In the genomic region with DNA sequence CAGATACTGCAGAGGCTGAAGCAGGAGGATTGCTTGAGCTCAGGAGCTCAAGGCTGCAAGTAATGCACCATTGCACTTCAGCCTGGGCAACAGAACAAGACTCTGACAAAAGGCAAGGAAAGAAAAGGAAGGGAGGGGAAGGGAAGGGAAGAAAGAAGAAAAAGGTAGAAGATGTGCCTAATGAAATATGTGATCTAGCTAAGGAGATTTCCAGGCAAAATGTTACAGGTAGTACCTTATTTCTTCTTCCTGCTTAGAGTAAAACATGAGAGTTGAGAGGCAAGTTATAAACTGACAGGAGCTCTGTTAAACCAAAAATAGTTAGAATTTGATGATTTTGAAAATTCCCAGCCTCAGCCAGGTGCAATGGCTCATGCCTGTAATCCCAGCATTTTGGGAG, we compare ENCODE assay signal across 7 cellular contexts. TPM values are rescaled to one million over a fixed set of nuclear protein-coding genes. Genes with fewer than 3 reads are reported as not detected.
"Had no signal": no experiment of that assay in that cellular context is flagged by ENCODE, and none has a peak within 500 bp of the region (broad histone marks: within the 10 kb centered on the region; RNA-seq: fewer than 3 reads in every experiment).

No MANE protein-coding gene starts in this region.

- DNase-seq: H9, HCEC 1CT had no signal

- H3K27me3 Mint-ChIP-seq: IgD-negative memory B cell had no signal

- H3K36me3 Mint-ChIP-seq: IgD-negative memory B cell had no signal

- H2AFZ ChIP-seq: GM23338 had no signal

- H3K27ac Mint-ChIP-seq: GM23338, H9 had no signal

- ATAC-seq: GM23338 had no signal

- H3K4me3 ChIP-seq: GM23338 had no signal

- H3K4me3 Mint-ChIP-seq: GM23338 had no signal

- FAIRE-seq: H1, H54 had no signal

- H3K4me2 ChIP-seq: GM23338 had no signal

RNA-seq across cellular contexts. Expression of a gene that starts 41.2 kb away (rescaled TPM):
- total RNA-seq: HT-29 had no signal
- polyA plus RNA-seq: IgD-negative memory B cell had no signal
